6 cellular contexts compared by ENCODE assay signal in the genomic region with DNA sequence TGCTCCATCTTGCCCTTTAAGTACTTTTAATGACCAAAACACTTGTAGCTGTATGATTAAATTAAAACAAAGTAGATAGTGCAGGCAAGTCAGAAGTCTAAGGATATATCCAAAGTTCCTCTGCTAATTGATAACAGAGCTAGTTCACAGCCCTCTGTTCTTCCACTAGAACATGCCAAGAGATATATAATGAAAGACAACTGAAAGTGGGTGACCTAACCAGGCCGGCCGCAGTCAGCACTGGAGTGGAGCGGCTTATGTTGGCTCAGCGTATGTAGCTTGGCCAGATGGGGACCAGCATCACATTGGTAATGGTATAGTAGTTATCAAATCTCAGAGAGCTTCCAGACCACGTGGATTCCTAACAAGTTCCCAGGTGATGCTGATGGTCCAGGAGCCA. TPM values are rescaled to one million over a fixed set of nuclear protein-coding genes. Genes with fewer than 3 reads are reported as not detected.
"Had no signal": no experiment of that assay in that cellular context is flagged by ENCODE, and none has a peak within 500 bp of the region (broad histone marks: within the 10 kb centered on the region; RNA-seq: fewer than 3 reads in every experiment).

No MANE protein-coding gene starts in this region.

RNA-seq across cellular contexts. Expression of a gene that starts 52.1 kb away (rescaled TPM):
- total RNA-seq: GM23248, H4, H9, HT-29, IMR-90, K562 had no signal
